1 cellular context compared by ENCODE assay signal in genomic region chr11:119065369-119065768, GRCh38.
A peak's percentile ranks its signal among the peaks of the same experiment; 100 is the strongest.
TF ChIP-seq lines count a peak whose summit lies in the region.

No MANE protein-coding gene starts in this region.

TF ChIP-seq in IMR-90, 13 proteins besides CTCF, POLR2A, EP300 and RAD21:
- TF ChIP-seq NFE2L2 (IDR thresholded peaks at IDR 0.05; ENCODE audit: low read depth, low read length), result no peak
- TF ChIP-seq SMC3 (IDR thresholded peaks at IDR 0.05; ENCODE audit: low read depth, low read length), result peak; percentile 31; the same call in 1 of the 2 replicates
